ENCODE assay signal across 11 cellular contexts in the genomic region with DNA sequence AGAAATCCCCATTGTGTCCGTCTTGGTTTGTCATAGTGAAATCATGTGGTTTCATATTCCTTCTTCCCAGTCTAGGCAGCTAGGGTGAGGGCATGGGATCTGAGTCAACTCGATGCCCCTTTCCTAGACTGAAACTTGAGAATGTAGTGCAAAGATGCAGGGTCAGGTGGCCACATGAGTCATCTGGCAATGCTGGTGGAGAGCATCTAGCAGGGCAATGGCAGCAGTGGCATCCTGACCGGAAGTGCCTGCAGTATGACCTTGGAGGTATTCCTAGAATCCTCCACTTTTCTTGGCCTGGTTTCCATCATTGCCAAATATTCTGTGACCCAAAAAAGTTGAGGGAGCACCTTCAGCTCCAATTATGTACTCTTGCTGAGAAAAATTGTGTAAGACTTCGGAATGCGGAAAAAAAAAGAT. TPM values are rescaled to one million over a fixed set of nuclear protein-coding genes. Genes with fewer than 3 reads are reported as not detected.
A peak's percentile ranks its signal among the peaks of the same experiment; 100 is the strongest.
DNase-seq lines count a peak whose midpoint lies in the region; ATAC-seq and TF ChIP-seq lines count a peak whose summit lies in the region.
"Had no signal": no experiment of that assay in that cellular context is flagged by ENCODE, and none has a peak within 500 bp of the region (broad histone marks: within the 10 kb centered on the region; RNA-seq: fewer than 3 reads in every experiment).

No MANE protein-coding gene starts in this region.

- DNase-seq in DMS53 (lab: John Stamatoyannopoulos, UW): peak; percentile 89
- DNase-seq in MG63: peak; percentile 92
- DNase-seq in dedifferentiated amniotic fluid mesenchymal stem cell (ENCODE audit: extremely low spot score): peak; percentile 91
- DNase-seq in omental fat pad (ENCODE audit: low spot score): no peak
- no peak for DNase-seq in activated CD8-positive, alpha-beta memory T cell treated with anti-CD3 and anti-CD28 coated beads for 24 hours
- DNase-seq in NK-92 treated with Interleukin-12 subunit alpha and Interleukin-12 subunit beta, amount 100 ng/mL, for 24 hours (lab: John Stamatoyannopoulos, UW): no peak
- no peak for DNase-seq in left ventricle myocardium superior
- DNase-seq: left cardiac atrium, NCI-H1417 treated with DMSO at 0.1 percent for 48 hours had no signal

- H3K36me3 ChIP-seq in MG63: no peaks in the 10 kb centered on the region

- ATAC-seq in omental fat pad (ENCODE audit: low FRiP score) (peak; percentile 51), GM18498 (IDR thresholded peaks at IDR 0.05; ENCODE audit: unreplicated experiment) (no peak), left ventricle myocardium superior (no peak)
- ATAC-seq: Right ventricle myocardium inferior had no signal

- H3K27me3 ChIP-seq in MG63: no peaks in the 10 kb centered on the region

- intact Hi-C loops in left ventricle myocardium superior (cut with micrococcal nuclease): no loop called here

- H3K9me3 ChIP-seq in MG63: no peaks in the 10 kb centered on the region

- H3K4me3 ChIP-seq in MG63: no peak overlapping the region

- TF ChIP-seq CTCF in omental fat pad (IDR thresholded peaks at IDR 0.05): no peak

RNA-seq across cellular contexts. Expression of a gene that starts 39.1 kb away (rescaled TPM):
- 12.6 and 25.9 TPM in 2 replicates for total RNA-seq in MG63 (2014; rRNA removed; shearing (Covaris generic); ENCODE audit: low replicate concordance)
- total RNA-seq in omental fat pad (10 to 100 TPM; 25.5 to 36.1 (median 28.5) TPM), left ventricle myocardium superior (25.9 TPM)

Comparison
In these comparisons a context has a peak if more than half of its experiments do, and no peak if none do; other contexts are left out.
1. DNase-seq: peak in DMS53 (single experiment), MG63 (single experiment) and dedifferentiated amniotic fluid mesenchymal stem cell (single experiment); none in omental fat pad (single experiment), activated CD8-positive, alpha-beta memory T cell treated with anti-CD3 and anti-CD28 coated beads for 24 hours (single experiment), NK-92 treated with Interleukin-12 subunit alpha and Interleukin-12 subunit beta, amount 100 ng/mL, for 24 hours (single experiment) and left ventricle myocardium superior (single experiment).